8 cellular contexts compared by ENCODE assay signal in the genomic region with DNA sequence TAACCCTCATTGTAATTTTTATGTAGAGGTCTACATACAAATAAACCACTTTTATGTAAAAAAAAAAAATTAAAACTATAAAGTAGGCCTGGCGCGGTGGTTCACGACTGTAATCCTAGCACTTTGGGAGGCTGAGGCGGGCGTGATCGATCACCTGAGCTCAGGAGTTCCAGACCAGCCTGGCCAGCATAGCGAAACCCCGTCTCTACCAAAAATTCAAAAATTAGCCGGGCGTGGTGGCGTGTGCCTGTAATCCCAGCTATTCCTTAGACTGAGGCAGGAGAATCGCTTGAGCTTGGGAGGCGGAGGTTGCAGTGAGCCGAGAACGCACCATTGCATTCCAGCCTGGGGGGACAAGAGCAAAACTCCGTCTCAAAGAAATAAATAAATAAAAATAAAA. TPM values are rescaled to one million over a fixed set of nuclear protein-coding genes. Genes with fewer than 3 reads are reported as not detected.
DNase-seq lines count a peak whose midpoint lies in the region; ATAC-seq and TF ChIP-seq lines count a peak whose summit lies in the region.

No MANE protein-coding gene starts in this region.

- no peak for TF ChIP-seq CTCF in heart right ventricle (IDR thresholded peaks at IDR 0.05)
- TF ChIP-seq CTCF in brain (conservative IDR thresholded peaks at IDR 0.05), result no peak
- no peak for TF ChIP-seq CTCF in upper lobe of left lung (IDR thresholded peaks at IDR 0.05)

- no peak for DNase-seq in heart right ventricle
- DNase-seq in left ventricle myocardium superior, result no peak
- no peak for DNase-seq in memory B cell (ENCODE audit: low spot score in 2 of 2)
- no peak for DNase-seq in upper lobe of left lung
- DNase-seq in UCSD-AML1 (lab: John Stamatoyannopoulos, UW; ENCODE audit: unreplicated experiment), result no peak
- no peak for DNase-seq in central memory CD4-positive, alpha-beta T cell
- no peak for DNase-seq in AG20443 (ENCODE audit: low spot score)

- intact Hi-C loops in heart right ventricle (cut with DNase I), result loop anchor here in 2 of 10 donors (2.0 to 10.0 kb wide), 3 partner anchors 20 to 84 kb away; no protein-coding TSS in a partner anchor
- intact Hi-C loops in left ventricle myocardium superior (cut with micrococcal nuclease), result no loop called here

- peaks cover 0 to 35% (median 5%) of the 10 kb centered on the region in 9 donors for H3K36me3 ChIP-seq in heart right ventricle
- H3K36me3 ChIP-seq in upper lobe of left lung, result peaks cover 0 to 21% (median 1%) of the 10 kb centered on the region in 4 donors

- no peak for TF ChIP-seq EP300 in upper lobe of left lung (IDR thresholded peaks at IDR 0.05)

- ATAC-seq in heart right ventricle, result no peak
- no peak for ATAC-seq in left ventricle myocardium superior
- ATAC-seq in memory B cell (ENCODE audit: low read depth), result no peak
- ATAC-seq in upper lobe of left lung (ENCODE audit: low FRiP score in 2 of 2), result no peak

- peak overlapping the region in 3 of 5 experiments; percentile 73 to 94 (median 78) for H3K27ac Mint-ChIP-seq in brain
- H3K27ac Mint-ChIP-seq in memory B cell, result peak overlapping the region; percentile 98

- H3K4me1 ChIP-seq in heart right ventricle (peaks cover 7 to 82% (median 47%) of the 10 kb centered on the region in 9 donors), upper lobe of left lung (peaks cover 30 to 60% (median 42%) of the 10 kb centered on the region in 4 donors)

- H3K9me3 ChIP-seq in heart right ventricle (no peaks in the 10 kb centered on the region), upper lobe of left lung (no peaks in the 10 kb centered on the region)

- H3K4me1 Mint-ChIP-seq in brain (peaks cover 67% of the 10 kb centered on the region), memory B cell (peaks cover 27% of the 10 kb centered on the region)

- WGBS in heart right ventricle, 2 donors, result 73 to 77% methylated on average over 16 of the region's 16 CpGs
- 81 to 86% methylated on average over 16 of the region's 16 CpGs for WGBS in upper lobe of left lung, 2 donors

- H3K27me3 Mint-ChIP-seq in brain, result peaks cover 4% of the 10 kb centered on the region
- H3K27me3 Mint-ChIP-seq in memory B cell, result no peaks in the 10 kb centered on the region

- peaks cover 25% of the 10 kb centered on the region for H3K36me3 Mint-ChIP-seq in brain
- H3K36me3 Mint-ChIP-seq in memory B cell, result peaks cover 9% of the 10 kb centered on the region

- peak overlapping the region; percentile 79 to 95 (median 92) for H3K4me3 ChIP-seq in heart right ventricle
- peak overlapping the region in 3 of 4 donors; percentile 90 to 98 (median 96) for H3K4me3 ChIP-seq in upper lobe of left lung

- peak overlapping the region; percentile 84 to 96 (median 90) for H3K4me3 Mint-ChIP-seq in brain
- H3K4me3 Mint-ChIP-seq in memory B cell, result peak overlapping the region; percentile 99

- H3K9me3 Mint-ChIP-seq in brain, result peaks cover 0 to 7% (median 3%) of the 10 kb centered on the region in 5 experiments
- no peaks in the 10 kb centered on the region for H3K9me3 Mint-ChIP-seq in memory B cell

- H3K27ac ChIP-seq in heart right ventricle, result peak overlapping the region in 7 of 10 donors; percentile 90 to 99 (median 96)
- H3K27ac ChIP-seq in upper lobe of left lung, result peak overlapping the region in 3 of 4 donors; percentile 91 to 97 (median 96)

- H3K27me3 ChIP-seq in heart right ventricle (no peaks in the 10 kb centered on the region), upper lobe of left lung (no peaks in the 10 kb centered on the region)

- no peak for TF ChIP-seq POLR2A in upper lobe of left lung (IDR thresholded peaks at IDR 0.05)

RNA-seq across cellular contexts. Expression of a gene that starts 0.8 kb away (rescaled TPM):
- total RNA-seq in heart right ventricle (10 to 100 TPM; 20.0 to 33.6 (median 26.0) TPM), left ventricle myocardium superior (31.0 TPM), upper lobe of left lung (10 to 100 TPM; 35.3 to 68.1 (median 50.4) TPM)
- polyA plus RNA-seq in heart right ventricle (1 to 10 TPM; 3.4 to 8.7 TPM), brain (ENCODE audit: insufficient read depth, low read depth, low replicate concordance) (24.7 TPM)

RNA-seq across cellular contexts. Expression of a gene that starts 4.6 kb away (rescaled TPM):
- total RNA-seq in heart right ventricle (100 to 1,000 TPM in 9 of 10 donors, 10 to 100 TPM in 1; 92.3 to 159 (median 119) TPM), left ventricle myocardium superior (146 TPM), upper lobe of left lung (100 to 1,000 TPM in 3 of 6 donors, 10 to 100 TPM in 3; 75.4 to 177 (median 104) TPM)
- polyA plus RNA-seq in heart right ventricle (100 to 1,000 TPM; 101 to 410 TPM), brain (ENCODE audit: insufficient read depth, low read depth, low replicate concordance) (176 TPM)

RNA-seq across cellular contexts. Expression of a gene that starts 4.8 kb away (rescaled TPM):
- total RNA-seq in heart right ventricle, result not detected
- polyA plus RNA-seq in heart right ventricle, result under 1 TPM in 1 of 2 donors, not detected in 1; under 0.01 TPM
- total RNA-seq in left ventricle myocardium superior, result not detected
- polyA plus RNA-seq in brain (ENCODE audit: insufficient read depth, low read depth, low replicate concordance), result not detected
- total RNA-seq in upper lobe of left lung, result not detected

RNA-seq across cellular contexts. Expression of a gene that starts 28.6 kb away (rescaled TPM):
- 100 to 1,000 TPM in 1 of 10 donors, 10 to 100 TPM in 9; 22.8 to 110 (median 50.6) TPM for total RNA-seq in heart right ventricle
- polyA plus RNA-seq in heart right ventricle, result 10 to 100 TPM; 15.1 to 95.8 TPM
- 103 TPM for total RNA-seq in left ventricle myocardium superior
- polyA plus RNA-seq in brain (ENCODE audit: insufficient read depth, low read depth, low replicate concordance), result 39.0 TPM
- 10 to 100 TPM; 16.3 to 39.0 (median 23.9) TPM for total RNA-seq in upper lobe of left lung
